In genomic region chr7:6623589-6624245, GRCh38 we compare ENCODE assay signal across 11 cellular contexts. TPM values are rescaled to one million over a fixed set of nuclear protein-coding genes. Genes with fewer than 3 reads are reported as not detected.
DNase-seq lines count a peak whose midpoint lies in the region; TF ChIP-seq lines count a peak whose summit lies in the region.
"Had no signal": no experiment of that assay in that cellular context is flagged by ENCODE, and none has a peak within 500 bp of the region (broad histone marks: within the 10 kb centered on the region; RNA-seq: fewer than 3 reads in every experiment).

No MANE protein-coding gene starts in this region.

- H3K4me3 Mint-ChIP-seq in activated T-cell treated with anti-CD3 and anti-CD28 coated beads, Interleukin-2, amount 50 U/mL, for 24 hours, result no peak overlapping the region
- peak overlapping the region; percentile 73 for H3K4me3 Mint-ChIP-seq in activated naive CD8-positive, alpha-beta T cell

- no peak overlapping the region for H3K4me3 ChIP-seq in NB4 (ENCODE audit: low read depth, low read length)
- peak overlapping the region; percentile 23 for H3K4me3 ChIP-seq in thymus (ENCODE audit: low read length)
- H3K4me3 ChIP-seq: PC-9, tibial nerve had no signal

- WGBS in thymus, result 56% methylated on average over 15 of the region's 15 CpGs

- H3K4me1 Mint-ChIP-seq in activated T-cell treated with anti-CD3 and anti-CD28 coated beads, Interleukin-2, amount 50 U/mL, for 24 hours (ENCODE audit: low read depth), result peaks cover 43% of the 10 kb centered on the region
- H3K4me1 Mint-ChIP-seq in activated naive CD8-positive, alpha-beta T cell (ENCODE audit: low read depth), result peaks cover 45% of the 10 kb centered on the region

- no peak for TF ChIP-seq POLR2A in NB4 (IDR thresholded peaks at IDR 0.05; ENCODE audit: extremely low read depth, insufficient read length)

- peak; percentile 51 for DNase-seq in activated T-cell treated with anti-CD3 and anti-CD28 coated beads, Interleukin-2, amount 50 U/mL, for 24 hours
- no peak for DNase-seq in activated T-cell treated with anti-CD3 and anti-CD28 coated beads, Interleukin-2, amount 50 U/mL, for 1 hour
- DNase-seq in NB4 (ENCODE audit: low read depth) (peak; percentile 56), substantia nigra (lab: John Stamatoyannopoulos, UW) (no peak), NCI-H2227 treated with DMSO at 0.1 percent for 48 hours (lab: John Stamatoyannopoulos, UW) (no peak), SIG-M5 treated with dmso at 0.1 percent for 504 hours (lab: John Stamatoyannopoulos, UW; ENCODE audit: unreplicated experiment) (no peak)
- DNase-seq: PC-9, right cardiac atrium had no signal

- peak overlapping the region; percentile 71 for H3K27ac ChIP-seq in thymus (ENCODE audit: low read depth)
- H3K27ac ChIP-seq in substantia nigra (ENCODE audit: low read depth, low read length, poor library complexity, severe bottlenecking), result no peak overlapping the region
- H3K27ac ChIP-seq: PC-9, tibial nerve had no signal

- no peaks in the 10 kb centered on the region for H3K9me3 ChIP-seq in thymus (ENCODE audit: control insufficient read depth)
- H3K9me3 ChIP-seq: tibial nerve had no signal

- peaks cover 14% of the 10 kb centered on the region for H3K36me3 ChIP-seq in thymus (ENCODE audit: control insufficient read depth, insufficient read depth)

- no peak for TF ChIP-seq CTCF in NB4 (IDR thresholded peaks at IDR 0.05; ENCODE audit: low read depth, low read length)

- peaks cover 42% of the 10 kb centered on the region for H3K4me1 ChIP-seq in thymus (ENCODE audit: control insufficient read depth, insufficient read depth, low read length)
- H3K4me1 ChIP-seq: tibial nerve had no signal

- no peaks in the 10 kb centered on the region for H3K27me3 Mint-ChIP-seq in activated T-cell treated with anti-CD3 and anti-CD28 coated beads, Interleukin-2, amount 50 U/mL, for 24 hours
- no peaks in the 10 kb centered on the region for H3K27me3 Mint-ChIP-seq in activated naive CD8-positive, alpha-beta T cell

- H3K27me3 ChIP-seq in thymus (ENCODE audit: control insufficient read depth, insufficient read depth), result no peaks in the 10 kb centered on the region
- H3K27me3 ChIP-seq: tibial nerve had no signal

- peak overlapping the region; percentile 88 for H3K27ac Mint-ChIP-seq in activated T-cell treated with anti-CD3 and anti-CD28 coated beads, Interleukin-2, amount 50 U/mL, for 24 hours
- peak overlapping the region; percentile 89 for H3K27ac Mint-ChIP-seq in activated naive CD8-positive, alpha-beta T cell

- H3K36me3 Mint-ChIP-seq in activated T-cell treated with anti-CD3 and anti-CD28 coated beads, Interleukin-2, amount 50 U/mL, for 24 hours (ENCODE audit: low read depth), result peaks cover 13% of the 10 kb centered on the region
- H3K36me3 Mint-ChIP-seq in activated naive CD8-positive, alpha-beta T cell, result peaks cover 3% of the 10 kb centered on the region

- H3K9me3 Mint-ChIP-seq in activated T-cell treated with anti-CD3 and anti-CD28 coated beads, Interleukin-2, amount 50 U/mL, for 24 hours, result no peaks in the 10 kb centered on the region
- no peaks in the 10 kb centered on the region for H3K9me3 Mint-ChIP-seq in activated naive CD8-positive, alpha-beta T cell (ENCODE audit: low read depth)

RNA-seq across cellular contexts. Expression of gene ZNF853, which starts 8.3 kb away (rescaled TPM):
- 3.3 TPM for polyA plus RNA-seq in thymus

RNA-seq across cellular contexts. Expression of gene ZNF316, which starts 13.4 kb away (rescaled TPM):
- polyA plus RNA-seq in thymus, result 40.3 TPM

RNA-seq across cellular contexts. Expression of gene INTS15, which starts 33.9 kb away (rescaled TPM):
- 28.7 TPM for polyA plus RNA-seq in thymus

RNA-seq across cellular contexts. Expression of gene ZDHHC4, which starts 46.5 kb away (rescaled TPM):
- polyA plus RNA-seq in thymus, result 38.2 TPM

Comparison
In these comparisons a context has a peak if more than half of its experiments do, and no peak if none do; other contexts are left out.
1. DNase-seq: peak in activated T-cell treated with anti-CD3 and anti-CD28 coated beads, Interleukin-2, amount 50 U/mL, for 24 hours (single experiment) and NB4 (single experiment); none in activated T-cell treated with anti-CD3 and anti-CD28 coated beads, Interleukin-2, amount 50 U/mL, for 1 hour (single experiment), substantia nigra (0 of 49), NCI-H2227 treated with DMSO at 0.1 percent for 48 hours (single experiment) and SIG-M5 treated with dmso at 0.1 percent for 504 hours (single experiment).